In genomic region chr17:40075216-40076100, GRCh38 we compare ENCODE assay signal across 7 cellular contexts. TPM values are rescaled to one million over a fixed set of nuclear protein-coding genes. Genes with fewer than 3 reads are reported as not detected.
DNase-seq lines count a peak whose midpoint lies in the region; ATAC-seq, FAIRE-seq and TF ChIP-seq lines count a peak whose summit lies in the region.

No MANE protein-coding gene starts in this region.

- WGBS in HepG2 (ENCODE audit: low lambda C conversion rate), result 61% methylated on average over 10 of the region's 15 CpGs

- peaks cover 49% of the 10 kb centered on the region for H3K4me1 ChIP-seq in HepG2 (ENCODE audit: insufficient read depth, low read length)

- no TSS peak for BruUV-seq in HepG2 (replicated peaks; lab: Mats Ljungman, UMichigan)

- H3K4me2 ChIP-seq in HepG2 (ENCODE audit: low read depth, low read length), result peak overlapping the region; percentile 15; the same call in 1 of the 2 replicates

- H3K9me3 ChIP-seq in HepG2 (ENCODE audit: low read length), result no peaks in the 10 kb centered on the region

- H3K36me3 Mint-ChIP-seq in chondrocyte (ENCODE audit: low read depth), result peaks cover 2% of the 10 kb centered on the region

- H3K4me3 ChIP-seq in GM12875 (ENCODE audit: low read depth, low read length), result no peak overlapping the region
- H3K4me3 ChIP-seq in HepG2 (replicated peaks in 1 of 3; ENCODE audit: insufficient read depth in 1 of 3, low read depth in 2 of 3, low read length in 3 of 3), result no peak overlapping the region

- H3K27ac ChIP-seq in HepG2 (ENCODE audit: extremely low read length, insufficient read depth, low read length), result peak overlapping the region; percentile 16

- peaks cover 65% of the 10 kb centered on the region for H3K4me1 Mint-ChIP-seq in chondrocyte (ENCODE audit: low read depth)

- no peak overlapping the region for H3K9ac ChIP-seq in HepG2 (ENCODE audit: insufficient read depth, low read depth, low read length)

- CTCF ChIA-PET in HepG2 (lab: Yijun Ruan, JAX; ENCODE audit: low intra/inter-chr PET ratio, low total read pairs), result interaction anchor here (0.6 to 2.4 kb wide), 9 partner anchors 11 to 62 kb away, joined by 3 to 25 read pairs (median 4); partner anchors contain the start of gene THRA

- H3K36me3 ChIP-seq in HepG2 (replicated peaks in 1 of 2; ENCODE audit: control insufficient read depth in 1 of 2, insufficient read depth in 2 of 2, low read length in 2 of 2), result peaks cover 1 to 4% of the 10 kb centered on the region in 2 experiments; a peak in 1 of 5 replicates

- POLR2A ChIA-PET in HepG2 (lab: Yijun Ruan, JAX), result interaction anchor here (0.8 to 2.2 kb wide), 13 partner anchors 9 to 64 kb away, joined by 3 to 23 read pairs (median 8); partner anchors contain the start of genes CASC3, CSF3, MED24 and NR1D1

- no peaks in the 10 kb centered on the region for H4K20me1 ChIP-seq in HepG2 (ENCODE audit: insufficient read depth, low read length)

- DNase-seq in NCI-H2081 (lab: John Stamatoyannopoulos, UW), result peak; percentile 70 to 81
- DNase-seq in activated CD4-positive, CD25-positive, alpha-beta regulatory T cell treated with anti-CD3 and anti-CD28 coated beads, Interleukin-2, amount 50 U/mL, for 72 hours, result peak; percentile 77
- DNase-seq in chondrocyte (ENCODE audit: low spot score), result no peak
- peak; percentile 71 for DNase-seq in HepG2 (ENCODE audit: low spot score)
- DNase-seq in stimulated activated CD4-positive, alpha-beta T cell treated with anti-CD3 and anti-CD28 coated beads, Interleukin-4, amount 100 ng/mL, for 24 hours, result peak; percentile 75

- no peak overlapping the region for H3K4me3 Mint-ChIP-seq in chondrocyte (ENCODE audit: unreplicated experiment)

- TF ChIP-seq EP300 in HepG2 (IDR thresholded peaks at IDR 0.05; ENCODE audit: low read depth in 2 of 2, low read length in 2 of 2) (peak in 1 of 2 experiments; percentile 69; a peak in 1 of 4 replicates), HepG2 (CRISPR knock-in tag; IDR thresholded peaks at IDR 0.05; ENCODE audit: borderline replicate concordance) (no peak)

- peak; percentile 95 for FAIRE-seq in HepG2 (lab: Jason Lieb, UNC)

- H3K79me2 ChIP-seq in HepG2 (ENCODE audit: insufficient read depth, low read length), result no peaks in the 10 kb centered on the region

- TF ChIP-seq POLR2A in HepG2 (IDR thresholded peaks at IDR 0.05; ENCODE audit: insufficient read depth in 1 of 2, low read depth in 2 of 2, low read length in 2 of 2), result no peak

- no peaks in the 10 kb centered on the region for H3K27me3 ChIP-seq in HepG2 (ENCODE audit: control insufficient read depth in 1 of 2, insufficient read depth in 2 of 2, low read length in 2 of 2)

- TF ChIP-seq RAD21 in HepG2 (CRISPR knock-in tag; IDR thresholded peaks at IDR 0.05), result peak; percentile 76

- no peaks in the 10 kb centered on the region for H3K9me3 Mint-ChIP-seq in chondrocyte (ENCODE audit: low read depth)

- H3K27me3 Mint-ChIP-seq in chondrocyte (ENCODE audit: low read depth), result no peaks in the 10 kb centered on the region

- in situ Hi-C loops in HepG2 (cut with HindIII; ENCODE audit: extremely low pct_ligation_motif_present, low pct_unique_long_range_greater_than_20kb), result no loop called here

- ATAC-seq in HepG2 (peak; percentile 76), GM19467 (IDR thresholded peaks at IDR 0.05; ENCODE audit: unreplicated experiment) (no peak)

- peak; percentile 91 for TF ChIP-seq CTCF in GM12875 (IDR thresholded peaks at IDR 0.05; ENCODE audit: borderline replicate concordance, insufficient read depth, low read depth, low read length)
- peak; percentile 95 for TF ChIP-seq CTCF in chondrocyte (IDR thresholded peaks at IDR 0.05)
- peak; percentile 97 for TF ChIP-seq CTCF in HepG2 (CRISPR knock-in tag; IDR thresholded peaks at IDR 0.05)

- intact Hi-C loops in HepG2 (cut with micrococcal nuclease; ENCODE audit: unreplicated experiment), result loop anchor here (2.0 kb wide), 2 partner anchors 37 to 61 kb away; partner anchors contain the start of gene CSF3

- H2AFZ ChIP-seq in HepG2 (ENCODE audit: low read length), result no peak overlapping the region

- peak overlapping the region; percentile 77 for H3K27ac Mint-ChIP-seq in chondrocyte (ENCODE audit: unreplicated experiment)

RNA-seq across cellular contexts. Expression of gene THRA, which starts 12.7 kb away (rescaled TPM):
- total RNA-seq in chondrocyte (31.9 to 46.6 TPM (median 34.7 TPM) in 3 replicates), HepG2 (2016; rRNA removed; fragmentation: Illumina TruSeq; extraction: Trizol) (9.9 and 10.4 TPM in 2 replicates)
- 4.9 and 5.0 TPM in 2 replicates for total RNA-seq in HepG2 (2016; cell fraction: cytosol; rRNA removed; fragmentation: Illumina TruSeq; extraction: Trizol; ENCODE audit: low read depth)
- 8.1 and 10.9 TPM in 2 replicates for total RNA-seq in HepG2 (2016; cell fraction: insoluble cytoplasmic fraction; rRNA removed; fragmentation: Illumina TruSeq; extraction: Trizol)
- 12.8 TPM in 2 replicates for total RNA-seq in HepG2 (2016; cell fraction: membrane; rRNA removed; fragmentation: Illumina TruSeq; extraction: Trizol)
- total RNA-seq in HepG2 (2016; cell fraction: nucleus; rRNA removed; fragmentation: Illumina TruSeq; extraction: Trizol), result 5.9 and 6.8 TPM in 2 replicates
- polyA plus RNA-seq in HepG2 (2011; rRNA removed), result 8.0 and 8.6 TPM in 2 replicates
- 7.7 and 8.0 TPM in 2 replicates for polyA plus RNA-seq in HepG2 (2011; cell fraction: cytosol; rRNA removed)
- 12.1 and 13.6 TPM in 2 replicates for polyA plus RNA-seq in HepG2 (2011; cell fraction: nucleus; rRNA removed)
- polyA plus RNA-seq in HepG2 (2012), result 11.6 and 15.5 TPM in 2 replicates
- 4.3 TPM in 2 replicates for polyA plus RNA-seq in HepG2 (2016; cell fraction: cytosol; fragmentation: Illumina TruSeq; extraction: Trizol; ENCODE audit: low read depth)
- 8.0 and 12.4 TPM in 2 replicates for polyA plus RNA-seq in HepG2 (2016; cell fraction: insoluble cytoplasmic fraction; fragmentation: Illumina TruSeq; extraction: Trizol; ENCODE audit: low read depth)
- 9.9 and 10.7 TPM in 2 replicates for polyA plus RNA-seq in HepG2 (2016; cell fraction: membrane; fragmentation: Illumina TruSeq; extraction: Trizol; ENCODE audit: low read depth)
- 11.5 and 12.3 TPM in 2 replicates for polyA plus RNA-seq in HepG2 (2016; cell fraction: nucleus; fragmentation: Illumina TruSeq; extraction: Trizol; ENCODE audit: insufficient read depth, low read depth)
- 14.3 and 17.9 TPM in 2 replicates for polyA minus RNA-seq in HepG2 (2011; rRNA and poly(A)+ RNA removed; ENCODE audit: low replicate concordance)
- polyA minus RNA-seq in HepG2 (2011; cell fraction: cytosol; rRNA and poly(A)+ RNA removed), result 5.3 and 7.4 TPM in 2 replicates
- polyA minus RNA-seq in HepG2 (2011; cell fraction: nucleus; rRNA and poly(A)+ RNA removed), result 7.2 and 7.5 TPM in 2 replicates

RNA-seq across cellular contexts. Expression of gene MED24, which starts 21.2 kb away (rescaled TPM):
- total RNA-seq in chondrocyte (54.4 to 94.3 TPM (median 57.7 TPM) in 3 replicates), HepG2 (2016; rRNA removed; fragmentation: Illumina TruSeq; extraction: Trizol) (51.1 and 66.5 TPM in 2 replicates)
- 14.5 and 17.6 TPM in 2 replicates for total RNA-seq in HepG2 (2016; cell fraction: cytosol; rRNA removed; fragmentation: Illumina TruSeq; extraction: Trizol; ENCODE audit: low read depth)
- 50.7 and 65.1 TPM in 2 replicates for total RNA-seq in HepG2 (2016; cell fraction: insoluble cytoplasmic fraction; rRNA removed; fragmentation: Illumina TruSeq; extraction: Trizol)
- 26.0 and 27.2 TPM in 2 replicates for total RNA-seq in HepG2 (2016; cell fraction: membrane; rRNA removed; fragmentation: Illumina TruSeq; extraction: Trizol)
- total RNA-seq in HepG2 (2016; cell fraction: nucleus; rRNA removed; fragmentation: Illumina TruSeq; extraction: Trizol), result 65.1 and 70.6 TPM in 2 replicates
- 67.7 and 78.0 TPM in 2 replicates for polyA plus RNA-seq in HepG2 (2011; rRNA removed)
- polyA plus RNA-seq in HepG2 (2011; cell fraction: cytosol; rRNA removed), result 28.7 and 32.2 TPM in 2 replicates
- 613 and 896 TPM in 2 replicates for polyA plus RNA-seq in HepG2 (2011; cell fraction: nucleus; rRNA removed)
- 70.6 and 74.6 TPM in 2 replicates for polyA plus RNA-seq in HepG2 (2012)
- 9.7 and 12.0 TPM in 2 replicates for polyA plus RNA-seq in HepG2 (2016; cell fraction: cytosol; fragmentation: Illumina TruSeq; extraction: Trizol; ENCODE audit: low read depth)
- polyA plus RNA-seq in HepG2 (2016; cell fraction: insoluble cytoplasmic fraction; fragmentation: Illumina TruSeq; extraction: Trizol; ENCODE audit: low read depth), result 46.8 and 59.5 TPM in 2 replicates
- 20.4 and 23.8 TPM in 2 replicates for polyA plus RNA-seq in HepG2 (2016; cell fraction: membrane; fragmentation: Illumina TruSeq; extraction: Trizol; ENCODE audit: low read depth)
- 182 and 188 TPM in 2 replicates for polyA plus RNA-seq in HepG2 (2016; cell fraction: nucleus; fragmentation: Illumina TruSeq; extraction: Trizol; ENCODE audit: insufficient read depth, low read depth)
- polyA minus RNA-seq in HepG2 (2011; rRNA and poly(A)+ RNA removed; ENCODE audit: low replicate concordance), result 133 and 240 TPM in 2 replicates
- polyA minus RNA-seq in HepG2 (2011; cell fraction: cytosol; rRNA and poly(A)+ RNA removed), result 49.1 and 58.4 TPM in 2 replicates
- polyA minus RNA-seq in HepG2 (2011; cell fraction: nucleus; rRNA and poly(A)+ RNA removed), result 159 and 161 TPM in 2 replicates

RNA-seq across cellular contexts. Expression of gene NR1D1, which starts 24.9 kb away (rescaled TPM):
- total RNA-seq in chondrocyte, result 5.9 to 7.9 TPM (median 6.6 TPM) in 3 replicates
- total RNA-seq in HepG2 (2016; rRNA removed; fragmentation: Illumina TruSeq; extraction: Trizol), result 1.4 and 2.1 TPM in 2 replicates
- 0.88 and 1.1 TPM in 2 replicates for total RNA-seq in HepG2 (2016; cell fraction: cytosol; rRNA removed; fragmentation: Illumina TruSeq; extraction: Trizol; ENCODE audit: low read depth)
- 1.2 and 1.8 TPM in 2 replicates for total RNA-seq in HepG2 (2016; cell fraction: insoluble cytoplasmic fraction; rRNA removed; fragmentation: Illumina TruSeq; extraction: Trizol)
- total RNA-seq in HepG2 (2016; cell fraction: membrane; rRNA removed; fragmentation: Illumina TruSeq; extraction: Trizol), result 2.2 and 2.4 TPM in 2 replicates
- total RNA-seq in HepG2 (2016; cell fraction: nucleus; rRNA removed; fragmentation: Illumina TruSeq; extraction: Trizol), result 3.4 and 4.3 TPM in 2 replicates
- 2.7 and 3.6 TPM in 2 replicates for polyA plus RNA-seq in HepG2 (2011; rRNA removed)
- polyA plus RNA-seq in HepG2 (2011; cell fraction: cytosol; rRNA removed), result 1.5 and 1.6 TPM in 2 replicates
- polyA plus RNA-seq in HepG2 (2011; cell fraction: nucleus; rRNA removed), result 20.3 and 22.7 TPM in 2 replicates
- polyA plus RNA-seq in HepG2 (2012), result 11.1 and 19.6 TPM in 2 replicates
- polyA plus RNA-seq in HepG2 (2016; cell fraction: cytosol; fragmentation: Illumina TruSeq; extraction: Trizol; ENCODE audit: low read depth), result 0.95 and 1.1 TPM in 2 replicates
- 3.8 and 5.8 TPM in 2 replicates for polyA plus RNA-seq in HepG2 (2016; cell fraction: insoluble cytoplasmic fraction; fragmentation: Illumina TruSeq; extraction: Trizol; ENCODE audit: low read depth)
- 2.5 and 3.4 TPM in 2 replicates for polyA plus RNA-seq in HepG2 (2016; cell fraction: membrane; fragmentation: Illumina TruSeq; extraction: Trizol; ENCODE audit: low read depth)
- polyA plus RNA-seq in HepG2 (2016; cell fraction: nucleus; fragmentation: Illumina TruSeq; extraction: Trizol; ENCODE audit: insufficient read depth, low read depth), result 9.5 and 10.0 TPM in 2 replicates
- polyA minus RNA-seq in HepG2 (2011; rRNA and poly(A)+ RNA removed; ENCODE audit: low replicate concordance), result 3.3 and 6.7 TPM in 2 replicates
- 4.5 and 6.5 TPM in 2 replicates for polyA minus RNA-seq in HepG2 (2011; cell fraction: cytosol; rRNA and poly(A)+ RNA removed)
- 7.6 and 8.1 TPM in 2 replicates for polyA minus RNA-seq in HepG2 (2011; cell fraction: nucleus; rRNA and poly(A)+ RNA removed)

RNA-seq across cellular contexts. Expression of gene MSL1, which starts 46.3 kb away (rescaled TPM):
- total RNA-seq in chondrocyte (86.8 to 103 TPM (median 96.2 TPM) in 3 replicates), HepG2 (2016; rRNA removed; fragmentation: Illumina TruSeq; extraction: Trizol) (76.1 and 88.5 TPM in 2 replicates)
- total RNA-seq in HepG2 (2016; cell fraction: cytosol; rRNA removed; fragmentation: Illumina TruSeq; extraction: Trizol; ENCODE audit: low read depth), result 23.3 and 23.6 TPM in 2 replicates
- total RNA-seq in HepG2 (2016; cell fraction: insoluble cytoplasmic fraction; rRNA removed; fragmentation: Illumina TruSeq; extraction: Trizol), result 62.6 and 89.2 TPM in 2 replicates
- total RNA-seq in HepG2 (2016; cell fraction: membrane; rRNA removed; fragmentation: Illumina TruSeq; extraction: Trizol), result 50.5 and 57.1 TPM in 2 replicates
- total RNA-seq in HepG2 (2016; cell fraction: nucleus; rRNA removed; fragmentation: Illumina TruSeq; extraction: Trizol), result 82.0 and 93.0 TPM in 2 replicates
- polyA plus RNA-seq in HepG2 (2011; rRNA removed), result 54.6 and 63.8 TPM in 2 replicates
- polyA plus RNA-seq in HepG2 (2011; cell fraction: cytosol; rRNA removed), result 19.7 and 28.8 TPM in 2 replicates
- polyA plus RNA-seq in HepG2 (2011; cell fraction: nucleus; rRNA removed), result 90.9 and 114 TPM in 2 replicates
- polyA plus RNA-seq in HepG2 (2012), result 89.3 and 98.8 TPM in 2 replicates
- polyA plus RNA-seq in HepG2 (2016; cell fraction: cytosol; fragmentation: Illumina TruSeq; extraction: Trizol; ENCODE audit: low read depth), result 10.1 and 10.5 TPM in 2 replicates
- 77.5 and 94.3 TPM in 2 replicates for polyA plus RNA-seq in HepG2 (2016; cell fraction: insoluble cytoplasmic fraction; fragmentation: Illumina TruSeq; extraction: Trizol; ENCODE audit: low read depth)
- polyA plus RNA-seq in HepG2 (2016; cell fraction: membrane; fragmentation: Illumina TruSeq; extraction: Trizol; ENCODE audit: low read depth), result 34.7 and 36.6 TPM in 2 replicates
- 173 TPM in 2 replicates for polyA plus RNA-seq in HepG2 (2016; cell fraction: nucleus; fragmentation: Illumina TruSeq; extraction: Trizol; ENCODE audit: insufficient read depth, low read depth)
- 21.1 and 21.8 TPM in 2 replicates for polyA minus RNA-seq in HepG2 (2011; rRNA and poly(A)+ RNA removed; ENCODE audit: low replicate concordance)
- 50.3 and 50.4 TPM in 2 replicates for polyA minus RNA-seq in HepG2 (2011; cell fraction: cytosol; rRNA and poly(A)+ RNA removed)
- polyA minus RNA-seq in HepG2 (2011; cell fraction: nucleus; rRNA and poly(A)+ RNA removed), result 107 and 131 TPM in 2 replicates
